In the genomic region with DNA sequence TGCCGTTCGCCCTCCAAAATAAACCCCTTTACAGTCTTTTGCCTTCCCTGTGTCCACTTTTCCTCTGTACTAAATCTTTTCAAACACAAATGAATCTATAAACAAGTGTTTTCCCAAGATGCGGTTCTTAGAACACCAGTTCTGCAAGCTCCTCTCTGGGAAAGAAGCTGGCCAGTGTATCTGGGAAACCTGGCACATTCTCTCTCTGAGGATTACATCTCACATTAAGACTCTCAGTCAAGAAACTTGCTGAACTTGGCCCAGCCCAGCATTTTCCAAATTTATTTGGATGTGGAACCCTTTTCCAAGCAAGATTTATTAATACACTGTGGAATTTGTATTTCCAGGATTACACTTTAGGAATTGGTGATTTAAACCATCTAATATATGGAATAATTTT, we compare ENCODE assay signal across 15 cellular contexts.
"Had no signal": no experiment of that assay in that cellular context is flagged by ENCODE, and none has a peak within 500 bp of the region (broad histone marks: within the 10 kb centered on the region; RNA-seq: fewer than 3 reads in every experiment).

No MANE protein-coding gene starts in this region.

- H2AFZ ChIP-seq: neural progenitor cell had no signal

- H3K9ac ChIP-seq: neural progenitor cell had no signal

- H3K27ac Mint-ChIP-seq: activated naive CD4-positive, alpha-beta T cell treated with anti-CD3 and anti-CD28 coated beads, Interleukin-2, amount 10 ng/mL, durations not matched to agents 7 days and 5 days; neural progenitor cell had no signal

- H3K27ac ChIP-seq: neural progenitor cell, psoas muscle, skin epidermis, tibial nerve, uterus had no signal

- H3K27me3 ChIP-seq: tibial nerve, uterus had no signal

- H3K36me3 ChIP-seq: neural progenitor cell, tibial nerve, uterus had no signal

- H3K4me3 ChIP-seq: neural progenitor cell, psoas muscle, skin epidermis, tibial nerve, uterus had no signal

- H3K4me1 ChIP-seq: psoas muscle, uterus had no signal

- H3K36me3 Mint-ChIP-seq: activated naive CD4-positive, alpha-beta T cell treated with anti-CD3 and anti-CD28 coated beads, Interleukin-2, amount 10 ng/mL, durations not matched to agents 7 days and 5 days; neural progenitor cell had no signal

- DNase-seq: activated CD8-positive, alpha-beta memory T cell treated with anti-CD3 and anti-CD28 coated beads for 24 hours; activated CD8-positive, alpha-beta memory T cell treated with anti-CD3 and anti-CD28 coated beads, Interleukin-2, amount 50 U/mL, for 48 hours; activated effector memory CD4-positive, alpha-beta T cell treated with Interleukin-2 at 50 U/mL for 16 hours; activated naive CD4-positive, alpha-beta T cell treated with anti-CD3 and anti-CD28 coated beads, Interleukin-2, amount 10 ng/mL, durations not matched to agents 7 days and 5 days; activated T-cell treated with anti-CD3 and anti-CD28 coated beads, Interleukin-2, amount 50 U/mL, for 48 hours; effector CD4-positive, alpha-beta T cell; psoas muscle; right cardiac atrium; stimulated activated naive CD8-positive, alpha-beta T cell treated with anti-CD3 and anti-CD28 coated beads, Interleukin-15, Interleukin-2, amounts not matched to agents 100 U/mL and 50 U/mL, for 24 hours; T1000; uterus had no signal

- ATAC-seq: activated CD4-positive, CD25-positive, alpha-beta regulatory T cell treated with anti-CD3 and anti-CD28 coated beads, Interleukin-2, amount 50 U/mL, for 24 hours; psoas muscle; right cardiac atrium; stimulated activated naive CD8-positive, alpha-beta T cell treated with anti-CD3 and anti-CD28 coated beads, Interleukin-15, Interleukin-2, amounts not matched to agents 100 U/mL and 50 U/mL, for 24 hours had no signal

- H3K4me2 ChIP-seq: neural progenitor cell had no signal

- H3K9me3 Mint-ChIP-seq: activated naive CD4-positive, alpha-beta T cell treated with anti-CD3 and anti-CD28 coated beads, Interleukin-2, amount 10 ng/mL, durations not matched to agents 7 days and 5 days; neural progenitor cell had no signal

- H3K9me3 ChIP-seq: psoas muscle, tibial nerve, uterus had no signal
